ENCODE assay signal across 10 cellular contexts in the genomic region with DNA sequence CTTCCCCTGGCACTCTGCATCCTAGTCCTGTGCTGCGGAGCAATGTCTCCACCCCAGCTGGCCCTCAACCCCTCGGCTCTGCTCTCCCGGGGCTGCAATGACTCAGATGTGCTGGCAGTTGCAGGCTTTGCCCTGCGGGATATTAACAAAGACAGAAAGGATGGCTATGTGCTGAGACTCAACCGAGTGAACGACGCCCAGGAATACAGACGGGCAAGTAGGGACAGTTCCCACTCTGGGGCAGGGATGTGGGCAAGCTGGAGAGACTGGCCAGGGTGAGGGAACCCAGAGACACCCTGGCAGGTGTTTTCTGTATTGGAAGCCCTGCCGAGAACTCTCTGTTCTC. TPM values are rescaled to one million over a fixed set of nuclear protein-coding genes. Genes with fewer than 3 reads are reported as not detected.
DNase-seq lines count a peak whose midpoint lies in the region; ATAC-seq, FAIRE-seq and TF ChIP-seq lines count a peak whose summit lies in the region.
"Had no signal": no experiment of that assay in that cellular context is flagged by ENCODE, and none has a peak within 500 bp of the region (broad histone marks: within the 10 kb centered on the region; RNA-seq: fewer than 3 reads in every experiment).

No MANE protein-coding gene starts in this region.

- peak; percentile 82 for ATAC-seq in SK-N-SH treated with all-trans-retinoic acid at 6 μM for 48 hours
- ATAC-seq: activated CD4-positive, CD25-positive, alpha-beta regulatory T cell treated with anti-CD3 and anti-CD28 coated beads, Interleukin-2, amount 50 U/mL, for 24 hours; psoas muscle had no signal

- H3K36me3 ChIP-seq in small intestine (ENCODE audit: control insufficient read depth in 2 of 2, insufficient read depth in 2 of 2, low read length in 2 of 2) (no peaks in the 10 kb centered on the region), stomach (no peaks in the 10 kb centered on the region), mesenchymal stem cell (ENCODE audit: control insufficient read depth in 1 of 2, insufficient read depth in 2 of 2, low read depth in 1 of 2, low read length in 2 of 2) (no peaks in the 10 kb centered on the region)

- H2BK5ac ChIP-seq in mesenchymal stem cell (ENCODE audit: low read depth, low read length, poor library complexity, severe bottlenecking), result no peak overlapping the region

- H3K4me3 ChIP-seq in small intestine (ENCODE audit: low read depth in 1 of 2, low read length in 2 of 2) (no peak overlapping the region), stomach (no peak overlapping the region), mesenchymal stem cell (ENCODE audit: insufficient read depth in 1 of 2, low read depth in 1 of 2, low read length in 2 of 2) (no peak overlapping the region)
- H3K4me3 ChIP-seq: psoas muscle had no signal

- TF ChIP-seq CTCF in stomach (IDR thresholded peaks at IDR 0.05), result no peak

- no peak overlapping the region for H3K14ac ChIP-seq in mesenchymal stem cell (ENCODE audit: low read length in 2 of 2)

- TF ChIP-seq EP300 in stomach (IDR thresholded peaks at IDR 0.05), result no peak

- peak; percentile 57 for DNase-seq in GM03348 (ENCODE audit: low spot score)
- peak; percentile 36 for DNase-seq in foreskin melanocyte
- DNase-seq in renal cortical epithelial cell (ENCODE audit: low read depth), result peak; percentile 23
- DNase-seq in DMS153 (lab: John Stamatoyannopoulos, UW), result no peak
- DNase-seq in small intestine, result no peak
- no peak for DNase-seq in stomach
- DNase-seq in mesenchymal stem cell, result no peak

- no peak for FAIRE-seq in small intestine (lab: Jason Lieb, UNC)

- TF ChIP-seq POLR2A in stomach (IDR thresholded peaks at IDR 0.05), result no peak

- H2BK12ac ChIP-seq in mesenchymal stem cell (ENCODE audit: low read length in 2 of 2), result no peak overlapping the region

- H3K27ac ChIP-seq in small intestine (ENCODE audit: low read depth in 1 of 2, low read length in 1 of 2) (no peak overlapping the region), stomach (no peak overlapping the region), mesenchymal stem cell (ENCODE audit: low read length, poor library complexity, severe bottlenecking) (no peak overlapping the region)
- H3K27ac ChIP-seq: psoas muscle had no signal

- no peak overlapping the region for H4K8ac ChIP-seq in mesenchymal stem cell (ENCODE audit: low read length)

- no peak overlapping the region for H4K91ac ChIP-seq in mesenchymal stem cell (ENCODE audit: low read length)

- no peaks in the 10 kb centered on the region for H3K9me3 ChIP-seq in small intestine (ENCODE audit: control insufficient read depth, low read depth)
- no peaks in the 10 kb centered on the region for H3K9me3 ChIP-seq in stomach
- H3K9me3 ChIP-seq in mesenchymal stem cell (ENCODE audit: control insufficient read depth, low read length), result no peaks in the 10 kb centered on the region
- H3K9me3 ChIP-seq: psoas muscle had no signal

- H3K18ac ChIP-seq in mesenchymal stem cell (ENCODE audit: low read depth in 1 of 2, low read length in 2 of 2), result no peak overlapping the region

- intact Hi-C loops in stomach (cut with DNase I; ENCODE audit: low total_unique reads), result no loop called here

- no peaks in the 10 kb centered on the region for H3K79me1 ChIP-seq in mesenchymal stem cell (replicated peaks; ENCODE audit: low read length, poor library complexity, severe bottlenecking)

- H2BK15ac ChIP-seq in mesenchymal stem cell (ENCODE audit: low read depth, poor library complexity, severe bottlenecking), result no peak overlapping the region

- H3K27me3 ChIP-seq in small intestine (ENCODE audit: control insufficient read depth in 2 of 2, insufficient read depth in 2 of 2, low read length in 2 of 2) (no peaks in the 10 kb centered on the region), stomach (peaks cover 0 to 15% (median 0%) of the 10 kb centered on the region in 3 donors), mesenchymal stem cell (ENCODE audit: control insufficient read depth in 1 of 2, insufficient read depth in 1 of 2, low read length in 2 of 2) (peaks cover 35 to 52% of the 10 kb centered on the region in 2 experiments)

- 73 to 93% (median 74%) methylated on average over 9 of the region's 9 CpGs for WGBS in small intestine, 3 donors
- 55 to 71% (median 65%) methylated on average over 9 of the region's 9 CpGs for WGBS in stomach, 5 donors
- WGBS in mesenchymal stem cell, result 66% methylated on average over 9 of the region's 9 CpGs

- H3K4ac ChIP-seq in mesenchymal stem cell (ENCODE audit: low read depth in 1 of 2, low read length in 2 of 2), result no peak overlapping the region

- H3K4me1 ChIP-seq in small intestine (ENCODE audit: control insufficient read depth in 2 of 2, insufficient read depth in 1 of 2, low read depth in 1 of 2, low read length in 1 of 2) (peaks cover 0 to 2% of the 10 kb centered on the region in 2 donors), stomach (no peaks in the 10 kb centered on the region), mesenchymal stem cell (ENCODE audit: control insufficient read depth, insufficient read depth, low read depth, low read length) (peaks cover 4% of the 10 kb centered on the region)
- H3K4me1 ChIP-seq: psoas muscle had no signal

- no peak overlapping the region for H3K9ac ChIP-seq in mesenchymal stem cell (ENCODE audit: low read length)

- no peak overlapping the region for H3K4me2 ChIP-seq in mesenchymal stem cell (ENCODE audit: low read length, poor library complexity, severe bottlenecking)

- H2AK5ac ChIP-seq in mesenchymal stem cell (ENCODE audit: low read length, severe bottlenecking), result no peak overlapping the region

- no peak overlapping the region for H2BK120ac ChIP-seq in mesenchymal stem cell (ENCODE audit: low read depth, low read length)

- no peak overlapping the region for H3K23ac ChIP-seq in mesenchymal stem cell (ENCODE audit: low read length in 2 of 2)

- H2AFZ ChIP-seq in mesenchymal stem cell (ENCODE audit: low read depth, low read length), result no peak overlapping the region

TF ChIP-seq in SK-N-SH treated with all-trans-retinoic acid at 6 μM for 48 hours, 23 proteins besides CTCF, POLR2A, EP300 and RAD21:
- TF ChIP-seq ZFP3 (CRISPR knock-in tag; IDR thresholded peaks at IDR 0.05), result no peak
- TF ChIP-seq ZNF8 (CRISPR knock-in tag; IDR thresholded peaks at IDR 0.05), result no peak
- no peak for TF ChIP-seq ZC3H10 (CRISPR knock-in tag; IDR thresholded peaks at IDR 0.05)
- no peak for TF ChIP-seq PPARA (CRISPR knock-in tag; IDR thresholded peaks at IDR 0.05; ENCODE audit: borderline replicate concordance)
- no peak for TF ChIP-seq GLIS3 (CRISPR knock-in tag; IDR thresholded peaks at IDR 0.05)
- no peak for TF ChIP-seq BACH2 (CRISPR knock-in tag; IDR thresholded peaks at IDR 0.05; ENCODE audit: borderline replicate concordance)
- TF ChIP-seq SNAI2 (CRISPR knock-in tag; IDR thresholded peaks at IDR 0.05), result no peak
- no peak for TF ChIP-seq ZFP30 (CRISPR knock-in tag; IDR thresholded peaks at IDR 0.05)
- TF ChIP-seq ZNF70 (CRISPR knock-in tag; IDR thresholded peaks at IDR 0.05), result no peak
- no peak for TF ChIP-seq ARNTL (CRISPR knock-in tag; IDR thresholded peaks at IDR 0.05; ENCODE audit: borderline replicate concordance, low read depth)
- TF ChIP-seq, protein P1, sequence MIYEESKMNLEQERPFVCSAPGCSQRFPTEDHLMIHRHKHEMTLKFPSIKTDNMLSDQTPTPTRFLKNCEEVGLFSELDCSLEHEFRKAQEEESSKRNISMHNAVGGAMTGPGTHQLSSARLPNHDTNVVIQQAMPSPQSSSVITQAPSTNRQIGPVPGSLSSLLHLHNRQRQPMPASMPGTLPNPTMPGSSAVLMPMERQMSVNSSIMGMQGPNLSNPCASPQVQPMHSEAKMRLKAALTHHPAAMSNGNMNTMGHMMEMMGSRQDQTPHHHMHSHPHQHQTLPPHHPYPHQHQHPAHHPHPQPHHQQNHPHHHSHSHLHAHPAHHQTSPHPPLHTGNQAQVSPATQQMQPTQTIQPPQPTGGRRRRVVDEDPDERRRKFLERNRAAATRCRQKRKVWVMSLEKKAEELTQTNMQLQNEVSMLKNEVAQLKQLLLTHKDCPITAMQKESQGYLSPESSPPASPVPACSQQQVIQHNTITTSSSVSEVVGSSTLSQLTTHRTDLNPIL (CRISPR knock-in tag; IDR thresholded peaks at IDR 0.05; ENCODE audit: low read depth), result no peak

RNA-seq across cellular contexts. Expression of a gene that starts 0.2 kb away (rescaled TPM):
- total RNA-seq in renal cortical epithelial cell, result not detected in 2 replicates
- polyA plus RNA-seq in small intestine, result not detected
- total RNA-seq in stomach, result not detected
- under 1 TPM in 1 of 3 donors, not detected in 2; 0.63 TPM for polyA plus RNA-seq in stomach
- polyA plus RNA-seq in mesenchymal stem cell (2013, experiment 1 of 2), result not detected
- not detected for polyA plus RNA-seq in mesenchymal stem cell (2013, experiment 2 of 2)
- total RNA-seq: psoas muscle had no signal
- polyA plus RNA-seq: psoas muscle had no signal

RNA-seq across cellular contexts. Expression of a gene that starts 25.4 kb away (rescaled TPM):
- total RNA-seq in renal cortical epithelial cell (0.15 TPM in 1 of 2 replicates, not detected in the other), stomach (not detected)
- polyA plus RNA-seq in small intestine (not detected), stomach (not detected)
- polyA plus RNA-seq in mesenchymal stem cell (2013, experiment 1 of 2), result not detected
- not detected for polyA plus RNA-seq in mesenchymal stem cell (2013, experiment 2 of 2)
- total RNA-seq: psoas muscle had no signal
- polyA plus RNA-seq: psoas muscle had no signal

RNA-seq across cellular contexts. Expression of a gene that starts 27.6 kb away (rescaled TPM):
- total RNA-seq in renal cortical epithelial cell (not detected in 2 replicates), stomach (under 1 TPM in 1 of 5 donors, not detected in 4; 0.92 TPM)
- polyA plus RNA-seq in small intestine (under 1 TPM in 1 of 3 donors, not detected in 2; 0.04 TPM), stomach (not detected)
- polyA plus RNA-seq in mesenchymal stem cell (2013, experiment 1 of 2), result not detected
- polyA plus RNA-seq in mesenchymal stem cell (2013, experiment 2 of 2), result not detected
- total RNA-seq: psoas muscle had no signal
- polyA plus RNA-seq: psoas muscle had no signal

Comparison
In these comparisons a context has a peak if more than half of its experiments do, and no peak if none do; other contexts are left out.
1. DNase-seq: peak in GM03348 (single experiment), foreskin melanocyte (single experiment) and renal cortical epithelial cell (single experiment); none in DMS153 (single experiment), small intestine (single experiment), stomach (single experiment) and mesenchymal stem cell (single experiment).